In genomic region chr1:109483658-109484518, GRCh38 we compare ENCODE assay signal across 1 cellular context.
TF ChIP-seq lines count a peak whose summit lies in the region.

Gene ATXN7L2, plus strand, starts transcription at chr1:109483905. Its CDS starts 49 bp downstream, at chr1:109483954.

TF ChIP-seq in GM12878, 131 proteins besides CTCF, POLR2A, EP300 and RAD21 (continued from another document):
- TF ChIP-seq HSF1 (IDR thresholded peaks at IDR 0.05; ENCODE audit: low read depth, low read length) (no peak), ZBTB40 (IDR thresholded peaks at IDR 0.05; ENCODE audit: borderline replicate concordance) (peak; percentile 68; the same call in 1 of the 2 replicates), ATF2 (IDR thresholded peaks at IDR 0.05; ENCODE audit: low read length) (no peak), SMARCA5 (IDR thresholded peaks at IDR 0.05) (peak; percentile 72; the same call in 1 of the 2 replicates), ZNF207 (IDR thresholded peaks at IDR 0.05; ENCODE audit: borderline replicate concordance) (peak; percentile 84; the same call in 1 of the 2 replicates), KLF5 (IDR thresholded peaks at IDR 0.05; ENCODE audit: partially characterized antibody) (no peak), IKZF1 (conservative IDR thresholded peaks at IDR 0.05) (peak; percentile 82), TCF3 (IDR thresholded peaks at IDR 0.05; ENCODE audit: borderline replicate concordance, insufficient read depth, low read depth, low read length) (0 out of 2 replicates have a peak, but pooled peaks have one; percentile 68), CBFB (IDR thresholded peaks at IDR 0.05; ENCODE audit: low read depth) (0 out of 2 replicates have a peak, but pooled peaks have one; percentile 61), PBX3 (IDR thresholded peaks at IDR 0.05; ENCODE audit: insufficient replicate concordance, low read depth, low read length) (no peak), MLLT1 (IDR thresholded peaks at IDR 0.05) (peak; percentile 96), CUX1 (IDR thresholded peaks at IDR 0.05; ENCODE audit: insufficient replicate concordance, low read depth, low read length) (no peak), HCFC1 (IDR thresholded peaks at IDR 0.05; ENCODE audit: low read length) (peak; percentile 69), CHD4 (IDR thresholded peaks at IDR 0.05) (no peak), SIX5 (IDR thresholded peaks at IDR 0.05; ENCODE audit: low read depth, low read length, severe bottlenecking) (peak; percentile 66), MEF2A (IDR thresholded peaks at IDR 0.05; ENCODE audit: insufficient read depth, low read depth, low read length) (0 out of 2 replicates have a peak, but pooled peaks have one; percentile 3), BHLHE40 (IDR thresholded peaks at IDR 0.05; ENCODE audit: borderline replicate concordance in 1 of 2, low read depth in 2 of 2, low read length in 1 of 2) (peak; percentile 56 to 59; a peak in 3 of 4 replicates), E2F4 (IDR thresholded peaks at IDR 0.05; ENCODE audit: low read depth, low read length) (no peak), BACH1 (IDR thresholded peaks at IDR 0.05; ENCODE audit: borderline replicate concordance) (peak; percentile 76; the same call in 1 of the 2 replicates), CEBPB (IDR thresholded peaks at IDR 0.05; ENCODE audit: borderline replicate concordance in 1 of 2, low read depth in 2 of 2, low read length in 2 of 2) (no peak), RELB (IDR thresholded peaks at IDR 0.05; ENCODE audit: low read depth) (peak; percentile 100), FOXM1 (IDR thresholded peaks at IDR 0.05; ENCODE audit: low read depth, low read length) (no peak), POU2F2 (IDR thresholded peaks at IDR 0.05; ENCODE audit: borderline replicate concordance, low read depth, low read length) (peak; percentile 55; the same call in 2 of the 3 replicates), EGR1 (IDR thresholded peaks at IDR 0.05; ENCODE audit: borderline replicate concordance in 1 of 2, low read depth in 2 of 2, low read length in 2 of 2) (peak; percentile 42 to 98), RB1 (IDR thresholded peaks at IDR 0.05; ENCODE audit: borderline replicate concordance) (peak; percentile 59; the same call in 1 of the 2 replicates), TARDBP (IDR thresholded peaks at IDR 0.05; ENCODE audit: borderline replicate concordance) (peak; percentile 62; the same call in 1 of the 2 replicates), MYC (IDR thresholded peaks at IDR 0.05; ENCODE audit: insufficient read depth, insufficient read length, insufficient replicate concordance, low read length, severe bottlenecking) (peak; percentile 83), NKRF (conservative IDR thresholded peaks at IDR 0.05) (peak; percentile 57; the same call in 1 of the 2 replicates), SUZ12 (IDR thresholded peaks at IDR 0.05; ENCODE audit: unreplicated experiment) (no peak), IRF4 (IDR thresholded peaks at IDR 0.05; ENCODE audit: low read depth, low read length) (0 out of 2 replicates have a peak, but pooled peaks have one; percentile 12), CHD2 (IDR thresholded peaks at IDR 0.05; ENCODE audit: borderline replicate concordance, low read depth, low read length) (peak; percentile 50; the same call in 1 of the 2 replicates), POLR2AphosphoS5 (IDR thresholded peaks at IDR 0.05; ENCODE audit: low read length) (peak; percentile 84)
